In genomic region chr22:26485991-26486390, GRCh38 we compare ENCODE assay signal across 13 cellular contexts. TPM values are rescaled to one million over a fixed set of nuclear protein-coding genes. Genes with fewer than 3 reads are reported as not detected.
DNase-seq lines count a peak whose midpoint lies in the region; ATAC-seq and TF ChIP-seq lines count a peak whose summit lies in the region.
"Had no signal": no experiment of that assay in that cellular context is flagged by ENCODE, and none has a peak within 500 bp of the region (broad histone marks: within the 10 kb centered on the region; RNA-seq: fewer than 3 reads in every experiment).

No MANE protein-coding gene starts in this region.

- no peaks in the 10 kb centered on the region for H3K27me3 ChIP-seq in neural cell (ENCODE audit: insufficient read depth, low read depth, low read length)

- TF ChIP-seq CTCF in HFFc6 (IDR thresholded peaks at IDR 0.05) (no peak), neural cell (IDR thresholded peaks at IDR 0.05; ENCODE audit: poor library complexity, severe bottlenecking) (no peak)

- no peaks in the 10 kb centered on the region for H3K9me2 ChIP-seq in neural cell (ENCODE audit: insufficient read depth, low read length)

- intact Hi-C loops in activated CD4-positive, alpha-beta T cell treated with anti-CD3 and anti-CD28 coated beads, Interleukin-2, amount 10 ng/mL, durations not matched to agents 24 days and 14 days (cut with micrococcal nuclease) = no loop called here

- H2AFZ ChIP-seq in neural cell (ENCODE audit: low read depth, low read length) = no peak overlapping the region

- TF ChIP-seq RAD21 in neural cell (conservative IDR thresholded peaks at IDR 0.05) = no peak

- TF ChIP-seq EP300 in neural cell (conservative IDR thresholded peaks at IDR 0.05; ENCODE audit: poor library complexity, severe bottlenecking) = no peak

- no peaks in the 10 kb centered on the region for H3K36me3 ChIP-seq in neural cell (ENCODE audit: insufficient read depth, low read length)

- H3K9ac ChIP-seq in neural cell (ENCODE audit: low read length) = no peak overlapping the region

- ATAC-seq in HG02885 (IDR thresholded peaks at IDR 0.05; ENCODE audit: poor library complexity, unreplicated experiment) (no peak), GM21360 (IDR thresholded peaks at IDR 0.05; ENCODE audit: unreplicated experiment) (no peak), HG03469 (IDR thresholded peaks at IDR 0.05; ENCODE audit: unreplicated experiment) (no peak)
- ATAC-seq: left cardiac atrium, Panc1 had no signal

- H3K4me3 Mint-ChIP-seq in activated CD4-positive, alpha-beta T cell treated with anti-CD3 and anti-CD28 coated beads, Interleukin-2, amount 10 ng/mL, durations not matched to agents 24 days and 14 days = peak overlapping the region; percentile 78
- no peak overlapping the region; the same call in 1 of the 2 replicates for H3K4me3 Mint-ChIP-seq in HFFc6
- H3K4me3 Mint-ChIP-seq in activated naive CD8-positive, alpha-beta T cell = peak overlapping the region; percentile 99

- H3F3A ChIP-seq in neural cell (ENCODE audit: insufficient read depth, low read length, poor library complexity, severe bottlenecking) = no peaks in the 10 kb centered on the region

- peaks cover 41% of the 10 kb centered on the region for H3K4me1 Mint-ChIP-seq in activated CD4-positive, alpha-beta T cell treated with anti-CD3 and anti-CD28 coated beads, Interleukin-2, amount 10 ng/mL, durations not matched to agents 24 days and 14 days
- H3K4me1 Mint-ChIP-seq in HFFc6 (ENCODE audit: low read depth) = peaks cover 45% of the 10 kb centered on the region
- peaks cover 43% of the 10 kb centered on the region for H3K4me1 Mint-ChIP-seq in activated naive CD8-positive, alpha-beta T cell (ENCODE audit: low read depth)

- no peak overlapping the region for H3K4me2 ChIP-seq in neural cell (ENCODE audit: low read length)

- H3K9me3 ChIP-seq in neural cell (ENCODE audit: low read length) = no peaks in the 10 kb centered on the region

- H3K36me3 Mint-ChIP-seq in activated CD4-positive, alpha-beta T cell treated with anti-CD3 and anti-CD28 coated beads, Interleukin-2, amount 10 ng/mL, durations not matched to agents 24 days and 14 days (ENCODE audit: low read depth) = peaks cover 28% of the 10 kb centered on the region
- 0 out of 2 replicates have a peak, but pooled peaks cover 4% of the 10 kb centered on the region for H3K36me3 Mint-ChIP-seq in HFFc6 (ENCODE audit: low read depth)
- peaks cover 5% of the 10 kb centered on the region for H3K36me3 Mint-ChIP-seq in activated naive CD8-positive, alpha-beta T cell

- peak overlapping the region; percentile 84 for H3K4me3 ChIP-seq in neural cell (ENCODE audit: low read length)

- H3K27ac Mint-ChIP-seq in activated CD4-positive, alpha-beta T cell treated with anti-CD3 and anti-CD28 coated beads, Interleukin-2, amount 10 ng/mL, durations not matched to agents 24 days and 14 days = no peak overlapping the region
- peak overlapping the region; percentile 61; the same call in 1 of the 2 replicates for H3K27ac Mint-ChIP-seq in HFFc6
- peak overlapping the region; percentile 72 for H3K27ac Mint-ChIP-seq in activated naive CD8-positive, alpha-beta T cell

- H4K20me1 ChIP-seq in neural cell (ENCODE audit: insufficient read depth) = no peaks in the 10 kb centered on the region

- H3K27me3 Mint-ChIP-seq in activated CD4-positive, alpha-beta T cell treated with anti-CD3 and anti-CD28 coated beads, Interleukin-2, amount 10 ng/mL, durations not matched to agents 24 days and 14 days = no peaks in the 10 kb centered on the region
- H3K27me3 Mint-ChIP-seq in HFFc6 (ENCODE audit: insufficient read depth) = no peaks in the 10 kb centered on the region; the same call in 1 of the 2 replicates
- H3K27me3 Mint-ChIP-seq in activated naive CD8-positive, alpha-beta T cell = no peaks in the 10 kb centered on the region

- DNase-seq in activated CD4-positive, alpha-beta T cell treated with anti-CD3 and anti-CD28 coated beads, Interleukin-2, amount 10 ng/mL, durations not matched to agents 24 days and 14 days = no peak
- no peak for DNase-seq in activated CD4-positive, alpha-beta T cell treated with anti-CD3 and anti-CD28 coated beads for 4 hours
- no peak for DNase-seq in HFFc6
- DNase-seq: left cardiac atrium, NCI-H2029, NCI-H524, SW 1271 had no signal

- H3K27ac ChIP-seq in neural cell (ENCODE audit: low read length) = no peak overlapping the region

- H3K79me2 ChIP-seq in neural cell (replicated peaks; ENCODE audit: insufficient read depth, low read length) = peaks cover 24% of the 10 kb centered on the region

- no peaks in the 10 kb centered on the region for H3K9me3 Mint-ChIP-seq in activated CD4-positive, alpha-beta T cell treated with anti-CD3 and anti-CD28 coated beads, Interleukin-2, amount 10 ng/mL, durations not matched to agents 24 days and 14 days
- H3K9me3 Mint-ChIP-seq in HFFc6 = no peaks in the 10 kb centered on the region
- no peaks in the 10 kb centered on the region for H3K9me3 Mint-ChIP-seq in activated naive CD8-positive, alpha-beta T cell (ENCODE audit: low read depth)

TF ChIP-seq in neural cell, 6 proteins besides CTCF, POLR2A, EP300 and RAD21:
- no peak for TF ChIP-seq EZH2 (IDR thresholded peaks at IDR 0.05; ENCODE audit: borderline replicate concordance, insufficient read depth, low read length, poor library complexity, severe bottlenecking)
- TF ChIP-seq TAF1 (IDR thresholded peaks at IDR 0.05; ENCODE audit: low read depth) = no peak
- no peak for TF ChIP-seq POLR2AphosphoS5 (IDR thresholded peaks at IDR 0.05)
- no peak for TF ChIP-seq SMC3 (conservative IDR thresholded peaks at IDR 0.05; ENCODE audit: poor library complexity)
- TF ChIP-seq REST (IDR thresholded peaks at IDR 0.05; ENCODE audit: borderline replicate concordance) = no peak
TF ChIP-seq in neural cell: peak in this region for 0.

RNA-seq across cellular contexts. Expression of gene SRRD, which starts 2.3 kb away (rescaled TPM):
- 28.1 and 32.4 TPM in 2 replicates for total RNA-seq in activated CD4-positive, alpha-beta T cell treated with anti-CD3 and anti-CD28 coated beads, Interleukin-2, amount 10 ng/mL, durations not matched to agents 24 days and 14 days
- 10 to 100 TPM; 15.0 to 21.2 (median 19.1) TPM for total RNA-seq in HFFc6 (2021; fragmentation: NEBNext Ultra II Directional; extraction: Animal tissue kit (Norgen Biotek cat#: 25700))
- 29.3 and 33.9 TPM in 2 replicates for polyA plus RNA-seq in neural cell
- 36.8 and 39.7 TPM in 2 replicates for polyA minus RNA-seq in neural cell

RNA-seq across cellular contexts. Expression of gene HPS4, which starts 2.4 kb away (rescaled TPM):
- total RNA-seq in activated CD4-positive, alpha-beta T cell treated with anti-CD3 and anti-CD28 coated beads, Interleukin-2, amount 10 ng/mL, durations not matched to agents 24 days and 14 days = 47.0 and 51.2 TPM in 2 replicates
- 10 to 100 TPM; 18.0 to 22.6 (median 20.6) TPM for total RNA-seq in HFFc6 (2021; fragmentation: NEBNext Ultra II Directional; extraction: Animal tissue kit (Norgen Biotek cat#: 25700))
- 51.9 and 54.1 TPM in 2 replicates for polyA plus RNA-seq in neural cell
- 54.5 and 56.6 TPM in 2 replicates for polyA minus RNA-seq in neural cell

RNA-seq across cellular contexts. Expression of gene TFIP11, which starts 26.3 kb away (rescaled TPM):
- total RNA-seq in activated CD4-positive, alpha-beta T cell treated with anti-CD3 and anti-CD28 coated beads, Interleukin-2, amount 10 ng/mL, durations not matched to agents 24 days and 14 days = 51.2 and 56.3 TPM in 2 replicates
- 10 to 100 TPM; 31.4 to 35.8 (median 33.9) TPM for total RNA-seq in HFFc6 (2021; fragmentation: NEBNext Ultra II Directional; extraction: Animal tissue kit (Norgen Biotek cat#: 25700))
- polyA plus RNA-seq in neural cell = 24.9 and 49.8 TPM in 2 replicates
- 46.5 and 53.3 TPM in 2 replicates for polyA minus RNA-seq in neural cell

RNA-seq across cellular contexts. Expression of gene ASPHD2, which starts 56.9 kb away (rescaled TPM):
- total RNA-seq in activated CD4-positive, alpha-beta T cell treated with anti-CD3 and anti-CD28 coated beads, Interleukin-2, amount 10 ng/mL, durations not matched to agents 24 days and 14 days = 19.4 and 20.7 TPM in 2 replicates
- total RNA-seq in HFFc6 (2021; fragmentation: NEBNext Ultra II Directional; extraction: Animal tissue kit (Norgen Biotek cat#: 25700)) = 1 to 10 TPM in 5 of 6 experiments, under 1 TPM in 1; 0.85 to 2.3 (median 1.3) TPM
- 16.7 and 18.7 TPM in 2 replicates for polyA plus RNA-seq in neural cell
- 28.1 and 29.0 TPM in 2 replicates for polyA minus RNA-seq in neural cell
